ENCODE assay signal across 30 cellular contexts in genomic region chr2:101952551-101952950, GRCh38. TPM values are rescaled to one million over a fixed set of nuclear protein-coding genes. Genes with fewer than 3 reads are reported as not detected.
"Had no signal": no experiment of that assay in that cellular context is flagged by ENCODE, and none has a peak within 500 bp of the region (broad histone marks: within the 10 kb centered on the region; RNA-seq: fewer than 3 reads in every experiment).

No MANE protein-coding gene starts in this region.

- H3K4me1 ChIP-seq: ascending aorta, breast epithelium, esophagus muscularis mucosa had no signal

- H3K36me3 Mint-ChIP-seq: activated naive CD8-positive, alpha-beta T cell treated with anti-CD3 and anti-CD28 coated beads, Interleukin-2, amount 10 ng/mL, durations not matched to agents 7 days and 5 days; brain had no signal

- H3K27me3 Mint-ChIP-seq: activated CD4-positive, alpha-beta memory T cell treated with anti-CD3 and anti-CD28 coated beads, Interleukin-2, amount 10 ng/mL, durations not matched to agents 7 days and 5 days; activated CD4-positive, alpha-beta T cell treated with anti-CD3 and anti-CD28 coated beads, Interleukin-2, amount 10 ng/mL, durations not matched to agents 24 days and 14 days; activated naive CD4-positive, alpha-beta T cell treated with anti-CD3 and anti-CD28 coated beads, Interleukin-2, amount 10 ng/mL, durations not matched to agents 7 days and 5 days had no signal

- H3K27me3 ChIP-seq: ascending aorta, breast epithelium, esophagus muscularis mucosa had no signal

- DNase-seq: activated CD4-positive, alpha-beta memory T cell treated with anti-CD3 and anti-CD28 coated beads, Interleukin-2, amount 10 ng/mL, durations not matched to agents 7 days and 5 days; activated CD4-positive, alpha-beta T cell treated with anti-CD3 and anti-CD28 coated beads for 36 hours; activated CD4-positive, alpha-beta T cell treated with anti-CD3 and anti-CD28 coated beads, Interleukin-2, amount 10 ng/mL, durations not matched to agents 24 days and 14 days; activated CD4-positive, alpha-beta T cell treated with anti-CD3 and anti-CD28 coated beads, Interleukin-2, amount 50 U/mL, for 4 hours; activated CD4-positive, CD25-positive, alpha-beta regulatory T cell; activated CD4-positive, CD25-positive, alpha-beta regulatory T cell treated with anti-CD3 and anti-CD28 coated beads, Interleukin-2, amount 50 U/mL, for 72 hours; activated CD8-positive, alpha-beta memory T cell treated with anti-CD3 and anti-CD28 coated beads, Interleukin-2, amount 50 U/mL, for 48 hours; activated gamma-delta T cell; activated naive CD4-positive, alpha-beta T cell; activated naive CD4-positive, alpha-beta T cell treated with anti-CD3 and anti-CD28 coated beads, Interleukin-2, amount 10 ng/mL, durations not matched to agents 7 days and 5 days; activated naive CD8-positive, alpha-beta T cell treated with anti-CD3 and anti-CD28 coated beads, Interleukin-2, amount 10 ng/mL, durations not matched to agents 7 days and 5 days; activated T-cell treated with anti-CD3 and anti-CD28 coated beads for 4 hours; activated T-cell treated with anti-CD3 and anti-CD28 coated beads, Interleukin-2, amount 50 U/mL, for 24 hours; caudate nucleus; cortex of kidney; effector CD8-positive, alpha-beta T cell; foreskin melanocyte; heart left ventricle; hypothalamus; T-helper 2 cell had no signal

- H3K27ac Mint-ChIP-seq: activated CD4-positive, alpha-beta memory T cell treated with anti-CD3 and anti-CD28 coated beads, Interleukin-2, amount 10 ng/mL, durations not matched to agents 7 days and 5 days; activated CD4-positive, alpha-beta T cell treated with anti-CD3 and anti-CD28 coated beads for 36 hours; activated CD4-positive, alpha-beta T cell treated with anti-CD3 and anti-CD28 coated beads, Interleukin-2, amount 10 ng/mL, durations not matched to agents 24 days and 14 days; activated naive CD4-positive, alpha-beta T cell treated with anti-CD3 and anti-CD28 coated beads, Interleukin-2, amount 10 ng/mL, durations not matched to agents 7 days and 5 days; activated naive CD8-positive, alpha-beta T cell treated with anti-CD3 and anti-CD28 coated beads, Interleukin-2, amount 10 ng/mL, durations not matched to agents 7 days and 5 days; activated T-helper 1 cell treated with anti-CD3 and anti-CD28 coated beads, Interleukin-12 subunit alpha, Interleukin-12 subunit beta, Interleukin-2, Interleukin-4 antibody, amounts not matched to agents 30 ng/mL and 10 ng/mL and 1 ng/mL, durations not matched to agents 14 hours and 24 hours and 36 hours; brain had no signal

- H3K27ac ChIP-seq: ascending aorta, breast epithelium, esophagus muscularis mucosa, heart left ventricle had no signal

- H3K4me3 ChIP-seq: ascending aorta, breast epithelium, esophagus muscularis mucosa, heart left ventricle had no signal

- H3K9me3 ChIP-seq: ascending aorta, breast epithelium, esophagus muscularis mucosa had no signal

- FAIRE-seq: colon, endometrium, endothelial cell of umbilical vein had no signal

- H3K4me3 Mint-ChIP-seq: activated CD4-positive, alpha-beta memory T cell treated with anti-CD3 and anti-CD28 coated beads, Interleukin-2, amount 10 ng/mL, durations not matched to agents 7 days and 5 days; activated CD4-positive, alpha-beta T cell treated with anti-CD3 and anti-CD28 coated beads for 36 hours; activated CD4-positive, alpha-beta T cell treated with anti-CD3 and anti-CD28 coated beads, Interleukin-2, amount 10 ng/mL, durations not matched to agents 24 days and 14 days; activated naive CD4-positive, alpha-beta T cell treated with anti-CD3 and anti-CD28 coated beads, Interleukin-2, amount 10 ng/mL, durations not matched to agents 7 days and 5 days; activated naive CD8-positive, alpha-beta T cell treated with anti-CD3 and anti-CD28 coated beads, Interleukin-2, amount 10 ng/mL, durations not matched to agents 7 days and 5 days; activated T-cell treated with anti-CD3 and anti-CD28 coated beads, Interleukin-2, amount 50 U/mL, for 24 hours; activated T-helper 1 cell treated with anti-CD3 and anti-CD28 coated beads, Interleukin-12 subunit alpha, Interleukin-12 subunit beta, Interleukin-2, Interleukin-4 antibody, amounts not matched to agents 30 ng/mL and 10 ng/mL and 1 ng/mL, durations not matched to agents 14 hours and 24 hours and 36 hours; brain had no signal

- H3K36me3 ChIP-seq: ascending aorta, breast epithelium, esophagus muscularis mucosa, heart left ventricle had no signal

- H3K4me1 Mint-ChIP-seq: activated naive CD4-positive, alpha-beta T cell treated with anti-CD3 and anti-CD28 coated beads, Interleukin-2, amount 10 ng/mL, durations not matched to agents 7 days and 5 days; activated naive CD8-positive, alpha-beta T cell treated with anti-CD3 and anti-CD28 coated beads, Interleukin-2, amount 10 ng/mL, durations not matched to agents 7 days and 5 days; brain had no signal

- ATAC-seq: activated CD4-positive, alpha-beta T cell treated with anti-CD3 and anti-CD28 coated beads for 36 hours; heart left ventricle had no signal

RNA-seq across cellular contexts. Expression of gene IL1R2, which starts 39.2 kb away (rescaled TPM):
- total RNA-seq: chondrocyte, dermis microvascular lymphatic vessel endothelial cell, endothelial cell of umbilical vein had no signal
- polyA plus RNA-seq: endothelial cell of umbilical vein had no signal
